Comparison of ENCODE assay signal across 8 cellular contexts in the genomic region with DNA sequence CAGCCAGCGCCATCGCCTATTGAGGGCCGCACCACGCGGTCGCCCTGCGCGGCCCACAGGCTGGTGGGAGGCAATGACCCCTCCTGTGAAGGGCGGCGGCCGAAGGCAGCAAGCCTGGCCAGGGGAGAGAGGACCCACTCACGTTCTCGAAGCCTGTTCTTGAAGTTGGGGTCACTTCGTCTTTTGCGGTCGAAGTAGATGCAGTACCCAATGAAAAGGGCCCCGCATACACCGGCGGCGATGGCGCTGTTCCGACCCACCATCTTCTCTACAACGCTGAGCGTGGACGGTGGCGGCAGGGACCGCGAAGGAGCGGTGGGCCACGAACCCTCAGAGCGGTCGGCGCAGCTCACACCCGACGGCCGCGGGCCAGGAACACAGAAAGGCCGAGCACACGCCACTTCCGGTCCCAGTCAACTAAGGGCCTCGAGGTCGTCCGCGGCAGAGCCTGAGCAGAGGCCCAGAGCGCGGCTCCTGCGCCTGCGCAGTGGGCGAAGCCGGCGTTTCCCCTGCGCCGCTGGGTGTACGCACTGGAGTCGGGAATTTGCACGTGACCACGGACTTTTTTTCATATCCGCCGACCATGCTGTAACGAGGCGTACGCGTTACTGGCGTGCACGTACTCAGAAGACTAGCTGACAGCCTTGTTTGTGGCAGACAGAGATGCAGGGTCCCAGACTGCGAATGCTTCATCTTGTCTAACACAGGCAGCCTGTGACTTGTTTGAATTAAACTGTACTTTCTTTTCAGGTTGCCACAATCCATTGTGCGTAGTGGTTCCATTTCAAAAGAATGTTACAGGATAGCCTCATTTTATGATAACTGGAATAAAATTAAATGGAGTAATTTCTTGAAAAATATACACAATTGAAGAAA. TPM values are rescaled to one million over a fixed set of nuclear protein-coding genes. Genes with fewer than 3 reads are reported as not detected.
DNase-seq lines count a peak whose midpoint lies in the region; TF ChIP-seq lines count a peak whose summit lies in the region.

A gene (minus strand): TSS at position 385 of the 876 bp plus-strand sequence. CDS start 122 bp downstream, at position 263.

- CTCF ChIA-PET in activated naive CD4-positive, alpha-beta T cell treated with anti-CD3 and anti-CD28 coated beads, Interleukin-2, amount 10 ng/mL, durations not matched to agents 7 days and 5 days (lab: Charles Lee): interaction anchor here (2.0 kb wide), 1 partner anchor 288 kb away, joined by 8 read pairs; no protein-coding TSS in a partner anchor

- H3K4me3 ChIP-seq in NB4 (ENCODE audit: low read depth, low read length) (peak within 1 kb of the TSS; percentile 99), SK-N-MC (peak within 1 kb of the TSS; percentile 100)

- H3K27ac Mint-ChIP-seq in HFFc6: peak within 1 kb of the TSS; percentile 98
- peak within 1 kb of the TSS; percentile 98 for H3K27ac Mint-ChIP-seq in activated naive CD4-positive, alpha-beta T cell treated with anti-CD3 and anti-CD28 coated beads, Interleukin-2, amount 10 ng/mL, durations not matched to agents 7 days and 5 days

- H3K27ac ChIP-seq in SK-N-MC (peak within 1 kb of the TSS; percentile 84), temporal lobe (ENCODE audit: low read depth, low read length) (peak within 1 kb of the TSS; percentile 82)

- peak; percentile 26; the same call in 1 of the 2 replicates for TF ChIP-seq CTCF in HFFc6 (IDR thresholded peaks at IDR 0.05)
- TF ChIP-seq CTCF in NB4 (IDR thresholded peaks at IDR 0.05; ENCODE audit: low read depth, low read length): no peak

- peak within 1 kb of the TSS; percentile 99 for H3K9ac ChIP-seq in SK-N-MC (ENCODE audit: insufficient read length)

- TF ChIP-seq POLR2A in NB4 (IDR thresholded peaks at IDR 0.05; ENCODE audit: extremely low read depth, insufficient read length): peak; percentile 85

- peaks cover 24% of the 10 kb centered on the region for H3K4me1 Mint-ChIP-seq in HFFc6 (ENCODE audit: low read depth)
- H3K4me1 Mint-ChIP-seq in activated naive CD4-positive, alpha-beta T cell treated with anti-CD3 and anti-CD28 coated beads, Interleukin-2, amount 10 ng/mL, durations not matched to agents 7 days and 5 days: peaks cover 46% of the 10 kb centered on the region

- peak; percentile 97 for DNase-seq in GM04504 (ENCODE audit: low read depth)
- DNase-seq in HFFc6: peak; percentile 98
- peak; percentile 98 for DNase-seq in NB4 (ENCODE audit: low read depth)
- peak; percentile 83 for DNase-seq in SK-N-MC (ENCODE audit: low read depth, low spot score)
- DNase-seq in activated naive CD4-positive, alpha-beta T cell treated with anti-CD3 and anti-CD28 coated beads, Interleukin-2, amount 10 ng/mL, durations not matched to agents 7 days and 5 days: peak; percentile 96
- peak; percentile 96 for DNase-seq in globus pallidus (ENCODE audit: low spot score)
- peak; percentile 94 for DNase-seq in occipital lobe (lab: John Stamatoyannopoulos, UW)

- H3K9me3 Mint-ChIP-seq in HFFc6: no peaks in the 10 kb centered on the region
- H3K9me3 Mint-ChIP-seq in activated naive CD4-positive, alpha-beta T cell treated with anti-CD3 and anti-CD28 coated beads, Interleukin-2, amount 10 ng/mL, durations not matched to agents 7 days and 5 days: no peaks in the 10 kb centered on the region

- H3K36me3 Mint-ChIP-seq in HFFc6 (ENCODE audit: low read depth): peaks cover 54% of the 10 kb centered on the region
- peaks cover 44% of the 10 kb centered on the region for H3K36me3 Mint-ChIP-seq in activated naive CD4-positive, alpha-beta T cell treated with anti-CD3 and anti-CD28 coated beads, Interleukin-2, amount 10 ng/mL, durations not matched to agents 7 days and 5 days

- peak within 1 kb of the TSS; percentile 98 for H3K4me3 Mint-ChIP-seq in HFFc6
- H3K4me3 Mint-ChIP-seq in activated naive CD4-positive, alpha-beta T cell treated with anti-CD3 and anti-CD28 coated beads, Interleukin-2, amount 10 ng/mL, durations not matched to agents 7 days and 5 days: peak within 1 kb of the TSS; percentile 99

- no peaks in the 10 kb centered on the region for H3K9me3 ChIP-seq in SK-N-MC (ENCODE audit: low read depth, low read length)

- peaks cover 52% of the 10 kb centered on the region for H3K36me3 ChIP-seq in SK-N-MC (ENCODE audit: insufficient read depth, low read length)

- peaks cover 2% of the 10 kb centered on the region for H3K27me3 Mint-ChIP-seq in HFFc6 (ENCODE audit: insufficient read depth)
- no peaks in the 10 kb centered on the region for H3K27me3 Mint-ChIP-seq in activated naive CD4-positive, alpha-beta T cell treated with anti-CD3 and anti-CD28 coated beads, Interleukin-2, amount 10 ng/mL, durations not matched to agents 7 days and 5 days

RNA-seq across cellular contexts. Expression of the gene that starts here (rescaled TPM):
- 100 to 1,000 TPM in 5 of 6 experiments, 10 to 100 TPM in 1; 98.4 to 126 (median 110) TPM for total RNA-seq in HFFc6 (2021; fragmentation: NEBNext Ultra II Directional; extraction: Animal tissue kit (Norgen Biotek cat#: 25700))
- total RNA-seq in occipital lobe (181 TPM), temporal lobe (169 TPM)

Comparison
In these comparisons a context has a peak if more than half of its experiments do, and no peak if none do; other contexts are left out.
1. Peak in every context shown above with its lines: DNase-seq, H3K4me3 ChIP-seq and H3K27ac ChIP-seq.